Comparison of ENCODE assay signal across 6 cellular contexts in the genomic region with DNA sequence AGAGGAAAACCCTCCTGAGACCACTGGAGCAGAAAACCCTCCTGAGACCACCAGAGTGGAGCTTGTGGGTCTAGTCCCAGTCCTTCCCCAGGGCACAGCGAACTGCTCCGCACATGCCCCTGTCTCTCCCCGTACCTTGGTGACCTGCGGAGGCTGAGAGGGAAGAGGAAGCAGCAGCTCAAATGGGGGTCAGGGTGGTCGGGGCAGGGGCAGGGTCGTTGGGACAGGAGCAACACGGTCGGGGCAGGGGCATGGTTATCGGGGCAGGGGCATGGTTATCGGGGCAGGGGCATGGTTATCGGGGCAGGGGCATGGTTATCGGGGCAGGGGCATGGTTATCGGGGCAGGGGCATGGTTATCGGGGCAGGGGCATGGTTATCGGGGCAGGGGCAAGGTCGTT. TPM values are rescaled to one million over a fixed set of nuclear protein-coding genes. Genes with fewer than 3 reads are reported as not detected.
"Had no signal": no experiment of that assay in that cellular context is flagged by ENCODE, and none has a peak within 500 bp of the region (broad histone marks: within the 10 kb centered on the region; RNA-seq: fewer than 3 reads in every experiment).

No MANE protein-coding gene starts in this region.

RNA-seq across cellular contexts. Expression of gene UTS2R, which starts 40.5 kb away (rescaled TPM):
- total RNA-seq: PC-3, PC-9, Peyer's patch, RPMI7951, SK-MEL-5, T-cell had no signal
